29 cellular contexts compared by ENCODE assay signal in genomic region chr1:156648496-156648895, GRCh38. TPM values are rescaled to one million over a fixed set of nuclear protein-coding genes. Genes with fewer than 3 reads are reported as not detected.
"Had no signal": no experiment of that assay in that cellular context is flagged by ENCODE, and none has a peak within 500 bp of the region (broad histone marks: within the 10 kb centered on the region; RNA-seq: fewer than 3 reads in every experiment).

No MANE protein-coding gene starts in this region.

- H3K4me3 Mint-ChIP-seq: activated B cell treated with CpG ODN at 0.5 μM for 24 hours; activated CD4-positive, alpha-beta memory T cell treated with anti-CD3 and anti-CD28 coated beads, Interleukin-2, amount 10 ng/mL, durations not matched to agents 7 days and 5 days; activated CD4-positive, alpha-beta T cell treated with anti-CD3 and anti-CD28 coated beads, Interleukin-2, amount 10 ng/mL, durations not matched to agents 7 days and 5 days; activated naive CD4-positive, alpha-beta T cell treated with anti-CD3 and anti-CD28 coated beads for 36 hours; activated naive CD8-positive, alpha-beta T cell; activated T-helper 17 cell treated with anti-CD3 and anti-CD28 coated beads, Interleukin-2, amount 50 U/mL, for 72 hours; T-helper 1 cell treated with Interleukin-12 subunit alpha and Interleukin-12 subunit beta and Interleukin-4 antibody, amounts not matched to agents 30 μg/mL and 1 μg/mL, for 36 hours had no signal

- DNase-seq: activated B cell treated with CpG ODN at 0.5 μM for 24 hours; activated CD4-positive, alpha-beta memory T cell treated with anti-CD3 and anti-CD28 coated beads, Interleukin-2, amount 10 ng/mL, durations not matched to agents 7 days and 5 days; activated CD4-positive, alpha-beta T cell treated with anti-CD3 and anti-CD28 coated beads, Interleukin-2, amount 10 ng/mL, durations not matched to agents 7 days and 5 days; activated gamma-delta T cell; activated naive CD4-positive, alpha-beta T cell treated with anti-CD3 and anti-CD28 coated beads for 36 hours; activated T-cell treated with anti-CD3 and anti-CD28 coated beads for 4 hours; activated T-cell treated with anti-CD3 and anti-CD28 coated beads, Interleukin-2, amount 50 U/mL, for 48 hours; aorta; central memory CD4-positive, alpha-beta T cell; Karpas-422; MM.1S; NCI-H1105 treated with DMSO at 0.1 percent for 48 hours; NCI-H1436 treated with DMSO at 0.1 percent for 48 hours; NCI-H187 treated with DMSO at 0.1 percent for 48 hours; NCI-H2081 treated with DMSO at 0.1 percent for 48 hours; NCI-H226; NCI-H526; NCI-H774; Peyer's patch; SHP77; T-helper 9 cell had no signal

- H3K27me3 ChIP-seq: breast epithelium, Peyer's patch had no signal

- ATAC-seq: activated T-helper 17 cell treated with anti-CD3 and anti-CD28 coated beads, Interleukin-2, amount 50 U/mL, for 72 hours had no signal

- H3K27ac ChIP-seq: breast epithelium, Peyer's patch, RWPE1 had no signal

- H3K36me3 Mint-ChIP-seq: activated naive CD8-positive, alpha-beta T cell had no signal

- H3K9me3 Mint-ChIP-seq: activated B cell treated with CpG ODN at 0.5 μM for 24 hours; activated CD4-positive, alpha-beta memory T cell treated with anti-CD3 and anti-CD28 coated beads, Interleukin-2, amount 10 ng/mL, durations not matched to agents 7 days and 5 days; activated CD4-positive, alpha-beta T cell treated with anti-CD3 and anti-CD28 coated beads, Interleukin-2, amount 10 ng/mL, durations not matched to agents 7 days and 5 days; activated naive CD4-positive, alpha-beta T cell treated with anti-CD3 and anti-CD28 coated beads for 36 hours; activated T-helper 17 cell treated with anti-CD3 and anti-CD28 coated beads, Interleukin-2, amount 50 U/mL, for 72 hours; T-helper 1 cell treated with Interleukin-12 subunit alpha and Interleukin-12 subunit beta and Interleukin-4 antibody, amounts not matched to agents 30 μg/mL and 1 μg/mL, for 36 hours had no signal

- H3K27ac Mint-ChIP-seq: activated B cell treated with CpG ODN at 0.5 μM for 24 hours; activated CD4-positive, alpha-beta memory T cell treated with anti-CD3 and anti-CD28 coated beads, Interleukin-2, amount 10 ng/mL, durations not matched to agents 7 days and 5 days; activated CD4-positive, alpha-beta T cell treated with anti-CD3 and anti-CD28 coated beads, Interleukin-2, amount 10 ng/mL, durations not matched to agents 7 days and 5 days; activated naive CD4-positive, alpha-beta T cell treated with anti-CD3 and anti-CD28 coated beads for 36 hours; activated naive CD8-positive, alpha-beta T cell; activated T-helper 17 cell treated with anti-CD3 and anti-CD28 coated beads, Interleukin-2, amount 50 U/mL, for 72 hours; T-helper 1 cell treated with Interleukin-12 subunit alpha and Interleukin-12 subunit beta and Interleukin-4 antibody, amounts not matched to agents 30 μg/mL and 1 μg/mL, for 36 hours had no signal

- H3K4me3 ChIP-seq: breast epithelium, Peyer's patch had no signal

- H3K9me3 ChIP-seq: breast epithelium, Peyer's patch had no signal

- H3K36me3 ChIP-seq: breast epithelium, Peyer's patch had no signal

- H3K4me1 ChIP-seq: breast epithelium, Peyer's patch had no signal

RNA-seq across cellular contexts. Expression of gene BCAN, which starts 6.6 kb away (rescaled TPM):
- total RNA-seq: activated CD4-positive, alpha-beta memory T cell treated with anti-CD3 and anti-CD28 coated beads, Interleukin-2, amount 10 ng/mL, durations not matched to agents 7 days and 5 days; activated CD4-positive, alpha-beta T cell treated with anti-CD3 and anti-CD28 coated beads, Interleukin-2, amount 10 ng/mL, durations not matched to agents 7 days and 5 days; activated CD8-positive, alpha-beta memory T cell treated with anti-CD3 and anti-CD28 coated beads for 36 hours; activated naive CD4-positive, alpha-beta T cell treated with anti-CD3 and anti-CD28 coated beads for 36 hours; activated T-helper 17 cell treated with anti-CD3 and anti-CD28 coated beads, Interleukin-2, amount 50 U/mL, for 72 hours had no signal

RNA-seq across cellular contexts. Expression of gene NES, which starts 28.7 kb away (rescaled TPM):
- total RNA-seq: activated B cell treated with CpG ODN at 0.5 μM for 24 hours; activated CD4-positive, alpha-beta memory T cell treated with anti-CD3 and anti-CD28 coated beads, Interleukin-2, amount 10 ng/mL, durations not matched to agents 7 days and 5 days; activated CD4-positive, alpha-beta T cell treated with anti-CD3 and anti-CD28 coated beads, Interleukin-2, amount 10 ng/mL, durations not matched to agents 7 days and 5 days; activated CD8-positive, alpha-beta memory T cell treated with anti-CD3 and anti-CD28 coated beads for 36 hours; activated naive CD4-positive, alpha-beta T cell treated with anti-CD3 and anti-CD28 coated beads for 36 hours had no signal

RNA-seq across cellular contexts. Expression of gene HAPLN2, which starts 29.3 kb away (rescaled TPM):
- total RNA-seq: activated B cell treated with CpG ODN at 0.5 μM for 24 hours; activated CD4-positive, alpha-beta memory T cell treated with anti-CD3 and anti-CD28 coated beads, Interleukin-2, amount 10 ng/mL, durations not matched to agents 7 days and 5 days; activated CD8-positive, alpha-beta memory T cell treated with anti-CD3 and anti-CD28 coated beads for 36 hours; breast epithelium; NCI-H460; SK-MEL-5 had no signal
